8 cellular contexts compared by ENCODE assay signal in genomic region chr15:48976444-48977088, GRCh38. TPM values are rescaled to one million over a fixed set of nuclear protein-coding genes. Genes with fewer than 3 reads are reported as not detected.
A peak's percentile ranks its signal among the peaks of the same experiment; 100 is the strongest.
DNase-seq lines count a peak whose midpoint lies in the region; ATAC-seq, FAIRE-seq and TF ChIP-seq lines count a peak whose summit lies in the region.

No MANE protein-coding gene starts in this region.

- peak overlapping the region; percentile 90 for H4K8ac ChIP-seq in mesenchymal stem cell (ENCODE audit: low read length)

- TF ChIP-seq RAD21 in K562 (CRISPR knock-in tag; conservative IDR thresholded peaks at IDR 0.05 in 1 of 2, IDR thresholded peaks at IDR 0.05 in 1 of 2) = no peak

- TF ChIP-seq EP300 in K562 (IDR thresholded peaks at IDR 0.05; ENCODE audit: low read length) = no peak

- POLR2A ChIA-PET in MCF 10A (lab: Yijun Ruan, JAX) = interaction anchor here (0.6 to 2.0 kb wide), 7 partner anchors 9 to 643 kb away, joined by 3 to 8 read pairs (median 3); partner anchors contain the start of genes DTWD1, EID1, FAM227B and SECISBP2L
- POLR2A ChIA-PET in K562 (lab: Yijun Ruan, JAX) = interaction anchor here (1.0 to 1.7 kb wide), 3 partner anchors 8 to 145 kb away, joined by 3 to 9 read pairs (median 3); no protein-coding TSS in a partner anchor

- H3K27ac ChIP-seq in breast epithelium (peak overlapping the region; percentile 85 to 92), K562 (ENCODE audit: extremely low read depth, low read depth, low read length) (no peak overlapping the region), mesenchymal stem cell (ENCODE audit: low read length, poor library complexity, severe bottlenecking) (no peak overlapping the region), uterus (peak overlapping the region; percentile 55 to 65)

- H2BK12ac ChIP-seq in mesenchymal stem cell (ENCODE audit: low read length in 2 of 2) = peak overlapping the region in 1 of 2 experiments; percentile 70

- peak overlapping the region; percentile 9 for H2BK120ac ChIP-seq in mesenchymal stem cell (ENCODE audit: low read depth, low read length)

- H3K4me2 ChIP-seq in K562 (ENCODE audit: insufficient read depth, low read length) (peak overlapping the region; percentile 77), mesenchymal stem cell (ENCODE audit: low read length, poor library complexity, severe bottlenecking) (no peak overlapping the region)

- peaks cover 12% of the 10 kb centered on the region for H3K4me1 Mint-ChIP-seq in MCF 10A (ENCODE audit: insufficient read depth, unreplicated experiment)

- intact Hi-C loops in breast epithelium (cut with DNase I; ENCODE audit: low total_unique reads) = no loop called here
- intact Hi-C loops in MCF 10A (cut with micrococcal nuclease) = no loop called here
- intact Hi-C loops in K562 (cut with micrococcal nuclease) = no loop called here
- intact Hi-C loops in uterus (cut with DNase I; ENCODE audit: low total_unique reads) = no loop called here

- no peak overlapping the region for H3K23ac ChIP-seq in mesenchymal stem cell (ENCODE audit: low read length in 2 of 2)

- FAIRE-seq in K562 (lab: Jason Lieb, UNC) = no peak

- H2AFZ ChIP-seq in K562 (ENCODE audit: low read depth, low read length) (peak overlapping the region; percentile 100), mesenchymal stem cell (ENCODE audit: low read depth, low read length) (no peak overlapping the region)

- in situ Hi-C loops in K562 (cut with MboI) = no loop called here

- H3K9ac ChIP-seq in K562 (ENCODE audit: insufficient read depth in 1 of 2, low read depth in 2 of 2, low read length in 2 of 2) (peak overlapping the region; percentile 75 to 92), mesenchymal stem cell (ENCODE audit: low read length) (peak overlapping the region; percentile 87)

- no peak overlapping the region for H3K14ac ChIP-seq in mesenchymal stem cell (ENCODE audit: low read length in 2 of 2)

- H4K91ac ChIP-seq in mesenchymal stem cell (ENCODE audit: low read length) = peak overlapping the region; percentile 1

- WGBS in K562 (ENCODE audit: insufficient coverage, low coverage, missing lambda C conversion rate) = 77% methylated on average over 16 of the region's 17 CpGs
- whole genome bisulfite sequencing in mesenchymal stem cell = 90% methylated on average over 15 of the region's 17 CpGs

- no peaks in the 10 kb centered on the region for H3K9me3 Mint-ChIP-seq in MCF 10A (ENCODE audit: unreplicated experiment)

- H3K79me2 ChIP-seq in K562 (ENCODE audit: control insufficient read depth, insufficient read depth, low read length) = no peaks in the 10 kb centered on the region

- H3K27ac Mint-ChIP-seq in MCF 10A (ENCODE audit: low read depth, unreplicated experiment) = no peak overlapping the region

- peak overlapping the region; percentile 20 to 79 for H3K4ac ChIP-seq in mesenchymal stem cell (ENCODE audit: low read depth in 1 of 2, low read length in 2 of 2)

- peak overlapping the region; percentile 38 to 46 for H3K18ac ChIP-seq in mesenchymal stem cell (ENCODE audit: low read depth in 1 of 2, low read length in 2 of 2)

- H3K79me1 ChIP-seq in mesenchymal stem cell (replicated peaks; ENCODE audit: low read length, poor library complexity, severe bottlenecking) = no peaks in the 10 kb centered on the region

- no peaks in the 10 kb centered on the region for H4K20me1 ChIP-seq in K562 (replicated peaks; ENCODE audit: control insufficient read depth, insufficient read depth, low read length)

- H3K36me3 Mint-ChIP-seq in MCF 10A (ENCODE audit: insufficient read depth, unreplicated experiment) = no peaks in the 10 kb centered on the region

- ATAC-seq in K562 = peak; percentile 24

- CTCF ChIA-PET in MCF 10A (lab: Yijun Ruan, JAX) (interaction anchor here (0.7 to 6.4 kb wide), 15 partner anchors 9 to 1169 kb away, joined by 3 to 106 read pairs (median 8); partner anchors contain the start of genes SECISBP2L and SHC4), K562 (lab: Yijun Ruan, JAX; ENCODE audit: low intra/inter-chr PET ratio) (interaction anchor here (0.7 kb wide), 1 partner anchor 246 kb away, joined by 3 read pairs; no protein-coding TSS in a partner anchor)

- H3K4me1 ChIP-seq in breast epithelium (no peaks in the 10 kb centered on the region), K562 (replicated peaks in 1 of 2; ENCODE audit: control insufficient read depth in 2 of 2, insufficient read depth in 2 of 2, low read length in 2 of 2) (peaks cover 12 to 18% of the 10 kb centered on the region in 2 experiments; a peak in 3 of 5 replicates), mesenchymal stem cell (ENCODE audit: control insufficient read depth, insufficient read depth, low read depth, low read length) (peaks cover 11% of the 10 kb centered on the region), uterus (no peaks in the 10 kb centered on the region)

- H3K4me3 ChIP-seq in breast epithelium (peak overlapping the region in 2 of 3 donors; percentile 56 to 75), K562 (no peak overlapping the region), mesenchymal stem cell (ENCODE audit: insufficient read depth in 1 of 2, low read depth in 1 of 2, low read length in 2 of 2) (peak overlapping the region in 1 of 2 experiments; percentile 76), uterus (no peak overlapping the region)

- no peak overlapping the region for H2BK15ac ChIP-seq in mesenchymal stem cell (ENCODE audit: low read depth, poor library complexity, severe bottlenecking)

- DNase-seq in breast epithelium (ENCODE audit: low spot score in 2 of 2) (no peak), MCF 10A (ENCODE audit: unreplicated experiment) (no peak), K562 (ENCODE audit: extremely low read depth in 1 of 4, low spot score in 3 of 4) (peak in 1 of 4 experiments; percentile 20), mesenchymal stem cell (no peak), uterus (no peak), A172 (ENCODE audit: low spot score) (no peak), SK-N-DZ (ENCODE audit: low spot score) (no peak), NCI-H1105 treated with DMSO at 0.1 percent for 48 hours (lab: John Stamatoyannopoulos, UW) (no peak)

- no peaks in the 10 kb centered on the region for H3K9me3 ChIP-seq in breast epithelium
- H3K9me3 ChIP-seq in K562 (replicated peaks; ENCODE audit: control insufficient read depth, insufficient read depth, low read depth, low read length) = no peaks in the 10 kb centered on the region
- H3K9me3 ChIP-seq in mesenchymal stem cell (ENCODE audit: control insufficient read depth, low read length) = no peaks in the 10 kb centered on the region
- H3K9me3 ChIP-seq in uterus = no peaks in the 10 kb centered on the region

- no peak for TF ChIP-seq CTCF in breast epithelium (IDR thresholded peaks at IDR 0.05)
- no peak for TF ChIP-seq CTCF in MCF 10A (IDR thresholded peaks at IDR 0.05; ENCODE audit: unreplicated experiment)
- TF ChIP-seq CTCF in K562 (IDR thresholded peaks at IDR 0.05 in 2 of 3, conservative IDR thresholded peaks at IDR 0.05 in 1 of 3; ENCODE audit: insufficient read depth in 2 of 3, low read depth in 1 of 3, low read length in 3 of 3) = no peak
- no peak for TF ChIP-seq CTCF in uterus (IDR thresholded peaks at IDR 0.05)

- no peaks in the 10 kb centered on the region for H3K27me3 Mint-ChIP-seq in MCF 10A (ENCODE audit: insufficient read depth, unreplicated experiment)

- no TSS peak for BruUV-seq in MCF 10A (replicated peaks; lab: Mats Ljungman, UMichigan)
- no TSS peak for BruUV-seq in K562 (replicated peaks; lab: Mats Ljungman, UMichigan)

- TF ChIP-seq POLR2A in breast epithelium (IDR thresholded peaks at IDR 0.05) = no peak
- TF ChIP-seq POLR2A in K562 (conservative IDR thresholded peaks at IDR 0.05) = no peak
- TF ChIP-seq POLR2A in uterus (IDR thresholded peaks at IDR 0.05) = no peak

- H2BK5ac ChIP-seq in mesenchymal stem cell (ENCODE audit: low read depth, low read length, poor library complexity, severe bottlenecking) = no peak overlapping the region

- H3K9me1 ChIP-seq in K562 (ENCODE audit: control insufficient read depth, insufficient read depth, low read length) = no peaks in the 10 kb centered on the region

- H3K36me3 ChIP-seq in breast epithelium = no peaks in the 10 kb centered on the region
- no peaks in the 10 kb centered on the region for H3K36me3 ChIP-seq in K562 (ENCODE audit: control insufficient read depth, insufficient read depth, low read length)
- H3K36me3 ChIP-seq in mesenchymal stem cell (ENCODE audit: control insufficient read depth in 1 of 2, insufficient read depth in 2 of 2, low read depth in 1 of 2, low read length in 2 of 2) = no peaks in the 10 kb centered on the region
- H3K36me3 ChIP-seq in uterus = no peaks in the 10 kb centered on the region

- H3K4me3 Mint-ChIP-seq in MCF 10A (ENCODE audit: unreplicated experiment) = no peak overlapping the region

- H2AK5ac ChIP-seq in mesenchymal stem cell (ENCODE audit: low read length, severe bottlenecking) = peak overlapping the region; percentile 8

- no peaks in the 10 kb centered on the region for H3K27me3 ChIP-seq in breast epithelium
- H3K27me3 ChIP-seq in K562 (ENCODE audit: control insufficient read depth in 2 of 2, insufficient read depth in 2 of 2, low read length in 2 of 2) = no peaks in the 10 kb centered on the region
- peaks cover 0 to 1% of the 10 kb centered on the region in 2 experiments for H3K27me3 ChIP-seq in mesenchymal stem cell (ENCODE audit: control insufficient read depth in 1 of 2, insufficient read depth in 1 of 2, low read length in 2 of 2)
- H3K27me3 ChIP-seq in uterus = no peaks in the 10 kb centered on the region

RNA-seq across cellular contexts. Expression of gene SHC4, which starts 12.8 kb away (rescaled TPM):
- total RNA-seq in breast epithelium (1 to 10 TPM in 2 of 3 donors, under 1 TPM in 1; 0.16 to 4.0 (median 1.3) TPM), MCF 10A (2022) (0.26 and 0.49 TPM in 2 replicates), K562 (2014; rRNA removed) (0.24 and 0.73 TPM in 2 replicates), K562 (2014; rRNA removed; fragmentation: Illumina TruSeq; extraction: Trizol) (0.55 and 0.89 TPM in 2 replicates), K562 (2015; rRNA removed; fragmentation: Illumina TruSeq; extraction: Trizol) (0.45 and 0.69 TPM in 2 replicates), K562 (2021) (0.40 and 0.51 TPM in 2 replicates), uterus (1 to 10 TPM in 2 of 4 donors, under 1 TPM in 1, not detected in 1; 0.88 to 6.8 (median 5.0) TPM)
- 2.0 and 3.6 TPM in 2 replicates for total RNA-seq in K562 (2011; cell fraction: chromatin; rRNA removed; ENCODE audit: low replicate concordance)
- total RNA-seq in K562 (2011; cell fraction: nucleolus; rRNA removed) = 1.4 and 2.0 TPM in 2 replicates
- 2.9 and 3.5 TPM in 2 replicates for total RNA-seq in K562 (2011; cell fraction: nucleoplasm; rRNA removed)
- polyA plus RNA-seq in K562 (2011; rRNA removed) (1.2 and 1.6 TPM in 2 replicates), K562 (2014; fragmentation: Illumina TruSeq; extraction: Trizol) (0.43 and 0.89 TPM in 2 replicates), K562 (2014; fragmentation: Nextera tagmentation; extraction: Ambion mirVana) (1 to 10 TPM in 1 of 2 experiments, under 1 TPM in 1; 0.67 to 1.0 TPM), K562 (2014; rRNA removed) (0.52 and 1.1 TPM in 2 replicates)
- 0.42 and 0.96 TPM in 2 replicates for polyA plus RNA-seq in K562 (2011; cell fraction: cytosol; rRNA removed)
- polyA plus RNA-seq in K562 (2011; cell fraction: nucleus; rRNA removed) = 4.1 and 4.8 TPM in 2 replicates
- polyA plus RNA-seq in K562 (2012) = 0.70 and 0.73 TPM in 2 replicates
- 2.6 and 3.5 TPM in 2 replicates for polyA minus RNA-seq in K562 (2011; rRNA and poly(A)+ RNA removed)
- polyA minus RNA-seq in K562 (2011; cell fraction: cytosol; rRNA and poly(A)+ RNA removed) = not detected in 2 replicates
- 1.5 and 4.1 TPM in 2 replicates for polyA minus RNA-seq in K562 (2011; cell fraction: nucleus; rRNA and poly(A)+ RNA removed)
- 1.6 TPM for polyA plus RNA-seq in mesenchymal stem cell (2013, experiment 1 of 2)
- 1.7 TPM for polyA plus RNA-seq in mesenchymal stem cell (2013, experiment 2 of 2)
- 0.59 and 0.84 TPM in 2 replicates for total RNA-seq in A172 (2014; rRNA removed; shearing (Covaris generic))
- 0.80 and 0.81 TPM in 2 replicates for polyA plus RNA-seq in SK-N-DZ (2014; cell fraction: cytosol; rRNA removed)
- 0.99 and 1.8 TPM in 2 replicates for polyA plus RNA-seq in SK-N-DZ (2014; cell fraction: nucleus; rRNA removed)

Comparison
In these comparisons a context has a peak if more than half of its experiments do, and no peak if none do; other contexts are left out.
1. H3K27ac ChIP-seq: peak in breast epithelium (2 of 2) and uterus (2 of 2); none in K562 (single experiment) and mesenchymal stem cell (single experiment).
2. H3K4me3 ChIP-seq: peak in breast epithelium (2 of 3); none in K562 (single experiment) and uterus (0 of 2).